Comparison of ENCODE assay signal across 1 cellular context in the genomic region with DNA sequence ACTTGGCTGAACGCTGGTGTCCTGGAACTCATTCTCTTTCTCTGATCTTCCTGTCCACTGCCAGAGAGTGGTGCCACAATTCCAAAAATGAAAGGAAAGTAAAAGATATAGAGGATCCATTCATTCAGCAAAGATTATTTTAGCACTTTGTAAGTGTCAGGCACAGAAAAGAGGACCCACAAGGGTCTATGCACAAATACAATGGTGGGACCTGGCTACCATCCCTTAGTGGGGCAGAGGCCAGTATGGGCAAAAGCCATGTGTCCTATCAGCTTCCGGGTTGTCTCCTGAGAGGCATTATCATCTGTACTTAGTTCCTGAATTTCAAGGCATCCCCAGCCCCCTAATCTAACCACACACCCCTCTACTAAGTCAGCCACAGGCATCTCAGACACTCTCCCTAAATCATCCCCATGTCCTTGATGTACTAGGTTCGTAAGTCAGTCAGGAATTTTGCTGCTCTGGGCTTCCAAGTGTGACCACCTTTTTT.
TF ChIP-seq lines count a peak whose summit lies in the region.

No MANE protein-coding gene starts in this region.

TF ChIP-seq in liver, 16 proteins besides CTCF, POLR2A, EP300 and RAD21:
- TF ChIP-seq, protein P1, sequence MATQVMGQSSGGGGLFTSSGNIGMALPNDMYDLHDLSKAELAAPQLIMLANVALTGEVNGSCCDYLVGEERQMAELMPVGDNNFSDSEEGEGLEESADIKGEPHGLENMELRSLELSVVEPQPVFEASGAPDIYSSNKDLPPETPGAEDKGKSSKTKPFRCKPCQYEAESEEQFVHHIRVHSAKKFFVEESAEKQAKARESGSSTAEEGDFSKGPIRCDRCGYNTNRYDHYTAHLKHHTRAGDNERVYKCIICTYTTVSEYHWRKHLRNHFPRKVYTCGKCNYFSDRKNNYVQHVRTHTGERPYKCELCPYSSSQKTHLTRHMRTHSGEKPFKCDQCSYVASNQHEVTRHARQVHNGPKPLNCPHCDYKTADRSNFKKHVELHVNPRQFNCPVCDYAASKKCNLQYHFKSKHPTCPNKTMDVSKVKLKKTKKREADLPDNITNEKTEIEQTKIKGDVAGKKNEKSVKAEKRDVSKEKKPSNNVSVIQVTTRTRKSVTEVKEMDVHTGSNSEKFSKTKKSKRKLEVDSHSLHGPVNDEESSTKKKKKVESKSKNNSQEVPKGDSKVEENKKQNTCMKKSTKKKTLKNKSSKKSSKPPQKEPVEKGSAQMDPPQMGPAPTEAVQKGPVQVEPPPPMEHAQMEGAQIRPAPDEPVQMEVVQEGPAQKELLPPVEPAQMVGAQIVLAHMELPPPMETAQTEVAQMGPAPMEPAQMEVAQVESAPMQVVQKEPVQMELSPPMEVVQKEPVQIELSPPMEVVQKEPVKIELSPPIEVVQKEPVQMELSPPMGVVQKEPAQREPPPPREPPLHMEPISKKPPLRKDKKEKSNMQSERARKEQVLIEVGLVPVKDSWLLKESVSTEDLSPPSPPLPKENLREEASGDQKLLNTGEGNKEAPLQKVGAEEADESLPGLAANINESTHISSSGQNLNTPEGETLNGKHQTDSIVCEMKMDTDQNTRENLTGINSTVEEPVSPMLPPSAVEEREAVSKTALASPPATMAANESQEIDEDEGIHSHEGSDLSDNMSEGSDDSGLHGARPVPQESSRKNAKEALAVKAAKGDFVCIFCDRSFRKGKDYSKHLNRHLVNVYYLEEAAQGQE (IDR thresholded peaks at IDR 0.05) = no peak
- TF ChIP-seq GABPA (IDR thresholded peaks at IDR 0.05 in 1 of 2, conservative IDR thresholded peaks at IDR 0.05 in 1 of 2) (no peak), TAF1 (conservative IDR thresholded peaks at IDR 0.05) (no peak), FOXA2 (IDR thresholded peaks at IDR 0.05) (no peak), EGR1 (IDR thresholded peaks at IDR 0.05; ENCODE audit: low read depth in 2 of 2) (no peak)
- TF ChIP-seq, protein P2, sequence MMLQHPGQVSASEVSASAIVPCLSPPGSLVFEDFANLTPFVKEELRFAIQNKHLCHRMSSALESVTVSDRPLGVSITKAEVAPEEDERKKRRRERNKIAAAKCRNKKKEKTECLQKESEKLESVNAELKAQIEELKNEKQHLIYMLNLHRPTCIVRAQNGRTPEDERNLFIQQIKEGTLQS (IDR thresholded peaks at IDR 0.05) = no peak
